In genomic region chr20:4740774-4741431, GRCh38 we compare ENCODE assay signal across 8 cellular contexts. TPM values are rescaled to one million over a fixed set of nuclear protein-coding genes. Genes with fewer than 3 reads are reported as not detected.
DNase-seq lines count a peak whose midpoint lies in the region; ATAC-seq and TF ChIP-seq lines count a peak whose summit lies in the region.

No MANE protein-coding gene starts in this region.

- H3K4me3 ChIP-seq in endodermal cell (ENCODE audit: low read length) (no peak overlapping the region), neutrophil (ENCODE audit: low read depth in 1 of 2, low read length in 1 of 2) (no peak overlapping the region)

- H3K9me3 ChIP-seq in endodermal cell (ENCODE audit: control insufficient read depth, low read length) (no peaks in the 10 kb centered on the region), neutrophil (no peaks in the 10 kb centered on the region)

- no peak overlapping the region for H3K4me3 Mint-ChIP-seq in activated CD8-positive, alpha-beta T cell treated with anti-CD3 and anti-CD28 coated beads for 36 hours
- H3K4me3 Mint-ChIP-seq in endodermal cell: no peak overlapping the region
- no peak overlapping the region for H3K4me3 Mint-ChIP-seq in type B pancreatic cell

- H3K4me1 ChIP-seq in endodermal cell (ENCODE audit: control insufficient read depth, insufficient read depth, low read length) (no peaks in the 10 kb centered on the region), neutrophil (ENCODE audit: control insufficient read depth in 1 of 2, insufficient read depth in 1 of 2, low read depth in 1 of 2, low read length in 1 of 2) (no peaks in the 10 kb centered on the region)

- ATAC-seq in activated CD8-positive, alpha-beta T cell treated with anti-CD3 and anti-CD28 coated beads for 36 hours: peak; percentile 68
- no peak for ATAC-seq in HG02981 (IDR thresholded peaks at IDR 0.05; ENCODE audit: unreplicated experiment)

- no peak overlapping the region for H3K27ac Mint-ChIP-seq in activated CD8-positive, alpha-beta T cell treated with anti-CD3 and anti-CD28 coated beads for 36 hours
- no peak overlapping the region for H3K27ac Mint-ChIP-seq in endodermal cell
- H3K27ac Mint-ChIP-seq in type B pancreatic cell: no peak overlapping the region

- POLR2A ChIA-PET in activated CD8-positive, alpha-beta T cell treated with anti-CD3 and anti-CD28 coated beads for 36 hours (lab: Charles Lee): interaction anchor here (1.0 to 1.4 kb wide), 2 partner anchors 10 to 73 kb away, joined by 3 read pairs; no protein-coding TSS in a partner anchor

- H3K27ac ChIP-seq in endodermal cell (ENCODE audit: low read depth, low read length) (no peak overlapping the region), neutrophil (no peak overlapping the region)

- intact Hi-C loops in activated CD8-positive, alpha-beta T cell treated with anti-CD3 and anti-CD28 coated beads for 36 hours (cut with micrococcal nuclease): no loop called here

- no peaks in the 10 kb centered on the region for H3K9me3 Mint-ChIP-seq in activated CD8-positive, alpha-beta T cell treated with anti-CD3 and anti-CD28 coated beads for 36 hours
- H3K9me3 Mint-ChIP-seq in endodermal cell (no peaks in the 10 kb centered on the region), type B pancreatic cell (no peaks in the 10 kb centered on the region)

- peak; percentile 82 for TF ChIP-seq CTCF in activated CD8-positive, alpha-beta T cell treated with anti-CD3 and anti-CD28 coated beads for 36 hours (IDR thresholded peaks at IDR 0.05)
- TF ChIP-seq CTCF in endodermal cell (conservative IDR thresholded peaks at IDR 0.05) (peak; percentile 86), neutrophil (IDR thresholded peaks at IDR 0.05) (peak; percentile 73), type B pancreatic cell (conservative IDR thresholded peaks at IDR 0.05) (peak; percentile 88)

- CTCF ChIA-PET in activated CD8-positive, alpha-beta T cell treated with anti-CD3 and anti-CD28 coated beads for 36 hours (lab: Charles Lee): interaction anchor here (0.5 to 2.4 kb wide), 56 partner anchors 8 to 1613 kb away, joined by 3 to 20 read pairs (median 4); partner anchors contain the start of gene CDS2

- 44 to 50% methylated on average over 9 to 10 of the region's 10 CpGs for WGBS in endodermal cell (ENCODE audit: insufficient coverage in 1 of 2, insufficient read length in 1 of 2), 2 experiments

- H3K36me3 Mint-ChIP-seq in activated CD8-positive, alpha-beta T cell treated with anti-CD3 and anti-CD28 coated beads for 36 hours (ENCODE audit: low read depth): no peaks in the 10 kb centered on the region
- no peaks in the 10 kb centered on the region for H3K36me3 Mint-ChIP-seq in endodermal cell (ENCODE audit: low read depth)
- H3K36me3 Mint-ChIP-seq in type B pancreatic cell: no peaks in the 10 kb centered on the region

- peaks cover 8% of the 10 kb centered on the region for H3K4me1 Mint-ChIP-seq in activated CD8-positive, alpha-beta T cell treated with anti-CD3 and anti-CD28 coated beads for 36 hours (ENCODE audit: low read depth)
- H3K4me1 Mint-ChIP-seq in endodermal cell (peaks cover 3% of the 10 kb centered on the region), type B pancreatic cell (ENCODE audit: unreplicated experiment) (no peaks in the 10 kb centered on the region)

- H3K36me3 ChIP-seq in endodermal cell (ENCODE audit: control insufficient read depth, insufficient read depth, low read length) (no peaks in the 10 kb centered on the region), neutrophil (no peaks in the 10 kb centered on the region)

- peak; percentile 42 for DNase-seq in NCI-H2227 (lab: John Stamatoyannopoulos, UW; ENCODE audit: unreplicated experiment)
- DNase-seq in NCI-H2227 treated with DMSO at 0.1 percent for 48 hours (lab: John Stamatoyannopoulos, UW): no peak
- DNase-seq in NCI-H1105 treated with DMSO at 0.1 percent for 48 hours (lab: John Stamatoyannopoulos, UW): peak; percentile 18
- DNase-seq in activated CD8-positive, alpha-beta T cell treated with anti-CD3 and anti-CD28 coated beads for 36 hours: peak; percentile 84
- DNase-seq in endodermal cell: peak; percentile 94
- no peak for DNase-seq in type B pancreatic cell (ENCODE audit: extremely low spot score, unreplicated experiment)

- peaks cover 10% of the 10 kb centered on the region for H3K27me3 Mint-ChIP-seq in activated CD8-positive, alpha-beta T cell treated with anti-CD3 and anti-CD28 coated beads for 36 hours
- peaks cover 4% of the 10 kb centered on the region for H3K27me3 Mint-ChIP-seq in endodermal cell (ENCODE audit: insufficient read depth)
- peaks cover 53% of the 10 kb centered on the region for H3K27me3 Mint-ChIP-seq in type B pancreatic cell

- no peak overlapping the region for H3K9ac ChIP-seq in endodermal cell (ENCODE audit: extremely low read depth, low read length, poor library complexity, severe bottlenecking)

- H3K27me3 ChIP-seq in endodermal cell (ENCODE audit: control insufficient read depth, insufficient read depth, low read length, poor library complexity, severe bottlenecking) (no peaks in the 10 kb centered on the region), neutrophil (peaks cover 10% of the 10 kb centered on the region)

RNA-seq across cellular contexts. Expression of gene PRND, which starts 19.2 kb away (rescaled TPM):
- not detected for total RNA-seq in activated CD8-positive, alpha-beta T cell treated with anti-CD3 and anti-CD28 coated beads for 36 hours
- total RNA-seq in endodermal cell (under 1 TPM; 0.24 to 0.88 TPM), type B pancreatic cell (ENCODE audit: low replicate concordance) (0.48 TPM in 1 of 2 replicates, not detected in the other)
- polyA plus RNA-seq in endodermal cell (2013, experiment 1 of 2): 0.32 TPM
- polyA plus RNA-seq in endodermal cell (2013, experiment 2 of 2): 0.21 TPM

RNA-seq across cellular contexts. Expression of gene PRNP, which starts 54.6 kb away (rescaled TPM):
- 10 to 100 TPM; 32.6 to 33.3 TPM for total RNA-seq in activated CD8-positive, alpha-beta T cell treated with anti-CD3 and anti-CD28 coated beads for 36 hours
- total RNA-seq in endodermal cell (10 to 100 TPM in 1 of 2 donors, 1 to 10 TPM in 1; 9.3 to 14.9 TPM), type B pancreatic cell (ENCODE audit: low replicate concordance) (32.7 and 34.0 TPM in 2 replicates)
- polyA plus RNA-seq in endodermal cell (2013, experiment 1 of 2): 12.3 TPM
- 11.2 TPM for polyA plus RNA-seq in endodermal cell (2013, experiment 2 of 2)

Comparison
In these comparisons a context has a peak if more than half of its experiments do, and no peak if none do; other contexts are left out.
1. DNase-seq: peak in NCI-H2227 (single experiment), NCI-H1105 treated with DMSO at 0.1 percent for 48 hours (single experiment), activated CD8-positive, alpha-beta T cell treated with anti-CD3 and anti-CD28 coated beads for 36 hours (single experiment) and endodermal cell (single experiment); none in NCI-H2227 treated with DMSO at 0.1 percent for 48 hours (single experiment) and type B pancreatic cell (single experiment).
2. Peak in every context shown above with its lines, with median percentiles within 50 percentile points of each other: CTCF ChIP-seq.